In the genomic region with DNA sequence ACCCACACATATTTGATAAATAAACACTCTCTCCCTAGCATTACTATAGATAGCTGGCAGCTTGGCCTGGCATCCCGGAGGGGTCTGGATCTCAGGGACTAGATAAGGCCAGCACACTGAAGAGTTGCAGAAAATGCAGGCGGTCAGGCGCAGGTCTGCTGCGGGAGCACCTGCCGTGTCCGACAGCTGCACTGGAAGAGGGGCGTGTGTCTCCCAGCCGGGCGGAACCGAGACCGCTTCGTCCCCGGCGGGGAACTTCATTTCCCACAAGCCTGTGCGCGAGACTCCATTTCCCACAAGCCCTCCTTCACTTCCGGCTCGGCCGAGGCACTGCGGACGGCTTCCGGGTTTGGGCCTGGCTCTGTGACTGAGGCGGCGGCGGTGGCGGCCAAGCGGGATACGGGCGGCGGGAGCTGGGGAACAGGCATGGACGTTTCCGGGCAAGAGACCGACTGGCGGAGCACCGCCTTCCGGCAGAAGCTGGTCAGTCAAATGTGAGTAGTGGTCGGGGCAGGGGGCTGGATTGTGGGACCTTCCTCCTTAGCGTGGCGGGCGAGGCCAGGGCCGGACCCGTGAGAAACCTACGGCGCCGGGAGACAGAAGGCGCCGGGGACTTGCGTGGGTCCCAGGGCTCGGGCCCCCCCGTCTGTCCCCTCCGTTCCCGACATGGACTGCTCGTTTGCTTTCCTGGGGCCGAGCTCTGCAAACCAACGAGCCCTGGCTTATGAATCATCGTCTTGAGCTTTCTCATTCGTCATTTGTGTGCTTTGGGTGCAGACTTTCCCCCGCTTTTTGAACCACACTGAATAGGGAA, we compare ENCODE assay signal across 8 cellular contexts. TPM values are rescaled to one million over a fixed set of nuclear protein-coding genes. Genes with fewer than 3 reads are reported as not detected.
DNase-seq lines count a peak whose midpoint lies in the region; ATAC-seq and TF ChIP-seq lines count a peak whose summit lies in the region.

A gene with protein sequence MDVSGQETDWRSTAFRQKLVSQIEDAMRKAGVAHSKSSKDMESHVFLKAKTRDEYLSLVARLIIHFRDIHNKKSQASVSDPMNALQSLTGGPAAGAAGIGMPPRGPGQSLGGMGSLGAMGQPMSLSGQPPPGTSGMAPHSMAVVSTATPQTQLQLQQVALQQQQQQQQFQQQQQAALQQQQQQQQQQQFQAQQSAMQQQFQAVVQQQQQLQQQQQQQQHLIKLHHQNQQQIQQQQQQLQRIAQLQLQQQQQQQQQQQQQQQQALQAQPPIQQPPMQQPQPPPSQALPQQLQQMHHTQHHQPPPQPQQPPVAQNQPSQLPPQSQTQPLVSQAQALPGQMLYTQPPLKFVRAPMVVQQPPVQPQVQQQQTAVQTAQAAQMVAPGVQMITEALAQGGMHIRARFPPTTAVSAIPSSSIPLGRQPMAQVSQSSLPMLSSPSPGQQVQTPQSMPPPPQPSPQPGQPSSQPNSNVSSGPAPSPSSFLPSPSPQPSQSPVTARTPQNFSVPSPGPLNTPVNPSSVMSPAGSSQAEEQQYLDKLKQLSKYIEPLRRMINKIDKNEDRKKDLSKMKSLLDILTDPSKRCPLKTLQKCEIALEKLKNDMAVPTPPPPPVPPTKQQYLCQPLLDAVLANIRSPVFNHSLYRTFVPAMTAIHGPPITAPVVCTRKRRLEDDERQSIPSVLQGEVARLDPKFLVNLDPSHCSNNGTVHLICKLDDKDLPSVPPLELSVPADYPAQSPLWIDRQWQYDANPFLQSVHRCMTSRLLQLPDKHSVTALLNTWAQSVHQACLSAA (plus strand): TSS at position 358 of the 814 bp plus-strand sequence. CDS start 69 bp downstream, at position 427.

- POLR2A ChIA-PET in T-cell (lab: Charles Lee) = interaction anchor here in 1 of 2 donors (1.4 kb wide), 1 partner anchor 50 kb away, joined by 4 read pairs; no protein-coding TSS in a partner anchor

- H3K4me1 ChIP-seq in upper lobe of right lung = peaks cover 35% of the 10 kb centered on the region

- CTCF ChIA-PET in T-cell (lab: Charles Lee) = interaction anchor here in 1 of 2 donors (0.6 to 1.1 kb wide), 4 partner anchors 9 to 45 kb away, joined by 3 read pairs; no protein-coding TSS in a partner anchor

- H3K27me3 ChIP-seq in upper lobe of right lung = no peaks in the 10 kb centered on the region

- H3K27me3 Mint-ChIP-seq in T-cell = no peaks in the 10 kb centered on the region

- TF ChIP-seq CTCF in upper lobe of right lung (IDR thresholded peaks at IDR 0.05) = no peak

- DNase-seq in NCI-H1417 (lab: John Stamatoyannopoulos, UW) (peak; percentile 75 to 90 (median 76)), T-cell (peak; percentile 69 to 89 (median 82)), left cardiac atrium (peak; percentile 94), posterior vena cava (ENCODE audit: low spot score) (peak; percentile 97), upper lobe of right lung (peak; percentile 95)

- peak within 1 kb of the TSS; percentile 97 to 98 for H3K27ac Mint-ChIP-seq in T-cell

- peak; percentile 89 for TF ChIP-seq POLR2A in GM10847 (IDR thresholded peaks at IDR 0.05; ENCODE audit: extremely low read depth, insufficient read length)

- peaks cover 52 to 55% (median 53%) of the 10 kb centered on the region in 3 donors for H3K4me1 Mint-ChIP-seq in T-cell

- H3K27ac ChIP-seq in adipose tissue (ENCODE audit: low read depth, low read length) = peak within 1 kb of the TSS; percentile 60
- H3K27ac ChIP-seq in upper lobe of right lung = peak within 1 kb of the TSS; percentile 94

- intact Hi-C loops in left cardiac atrium (cut with DNase I) (loop anchor here in 1 of 2 donors (10.0 kb wide), 1 partner anchor 47 kb away; no protein-coding TSS in a partner anchor), posterior vena cava (cut with DNase I) (loop anchor here in 1 of 2 donors (1.0 kb wide), 1 partner anchor 112 kb away; no protein-coding TSS in a partner anchor), upper lobe of right lung (cut with DNase I) (no loop called here)

- no peaks in the 10 kb centered on the region for H3K9me3 ChIP-seq in upper lobe of right lung

- peak; percentile 81 for ATAC-seq in HG02623 (IDR thresholded peaks at IDR 0.05; ENCODE audit: unreplicated experiment)
- ATAC-seq in T-cell (replicated peaks in 1 of 4) = peak; percentile 89 to 95 (median 90)
- ATAC-seq in left cardiac atrium = peak; percentile 94 to 96
- peak; percentile 94 for ATAC-seq in upper lobe of right lung

- peak within 1 kb of the TSS; percentile 94 to 100 (median 98) for H3K4me3 Mint-ChIP-seq in T-cell

- WGBS in adipose tissue, 3 donors = 0 to 1% (median 1%) methylated on average over 57 to 58 of the region's 58 CpGs

- peak within 1 kb of the TSS; percentile 90 for H3K4me3 ChIP-seq in upper lobe of right lung

- H3K36me3 ChIP-seq in upper lobe of right lung = no peaks in the 10 kb centered on the region

- no peaks in the 10 kb centered on the region for H3K9me3 Mint-ChIP-seq in T-cell

- H3K36me3 Mint-ChIP-seq in T-cell = peaks cover 10% of the 10 kb centered on the region

RNA-seq across cellular contexts. Expression of the gene that starts here (rescaled TPM):
- total RNA-seq in T-cell (100 to 1,000 TPM; 214 to 317 (median 262) TPM), left cardiac atrium (10 to 100 TPM; 42.7 to 47.9 TPM), posterior vena cava (10 to 100 TPM; 75.9 to 80.5 TPM), upper lobe of right lung (96.9 TPM)
- 10 to 100 TPM; 22.7 to 44.2 (median 42.4) TPM for polyA plus RNA-seq in adipose tissue

Comparison
In these comparisons a context has a peak if more than half of its experiments do, and no peak if none do; other contexts are left out.
1. Peak in every context shown above with its lines: DNase-seq, ATAC-seq, H3K4me3 ChIP-seq and H3K27ac ChIP-seq.